8 cellular contexts compared by ENCODE assay signal in genomic region chr13:52968074-52968700, GRCh38.
DNase-seq lines count a peak whose midpoint lies in the region; ATAC-seq and TF ChIP-seq lines count a peak whose summit lies in the region.

No MANE protein-coding gene starts in this region.

- H3K9me3 Mint-ChIP-seq in CD4-positive, alpha-beta T cell, result no peaks in the 10 kb centered on the region

- intact Hi-C loops in CD4-positive, alpha-beta T cell (cut with DNase I, micrococcal nuclease), result loop anchor here in 1 of 2 experiments (10.0 kb wide), 1 partner anchor 363 kb away; no protein-coding TSS in a partner anchor

- TF ChIP-seq CTCF in CD4-positive, alpha-beta T cell (IDR thresholded peaks at IDR 0.05), result peak; percentile 74
- peak; percentile 92 for TF ChIP-seq CTCF in lung (IDR thresholded peaks at IDR 0.05; ENCODE audit: control extremely low read depth, extremely low read depth)

- H3K4me1 ChIP-seq in lung (ENCODE audit: control insufficient read depth in 2 of 2, insufficient read depth in 2 of 2, low read length in 2 of 2), result no peaks in the 10 kb centered on the region

- peak; percentile 76 for ATAC-seq in CD4-positive, alpha-beta T cell (ENCODE audit: poor library complexity)
- ATAC-seq in GM19372 (IDR thresholded peaks at IDR 0.05; ENCODE audit: low read depth, unreplicated experiment), result peak; percentile 100
- peak; percentile 100 for ATAC-seq in HG03442 (IDR thresholded peaks at IDR 0.05; ENCODE audit: unreplicated experiment)
- peak; percentile 89 for ATAC-seq in lung (ENCODE audit: insufficient read depth, low FRiP score)

- peaks cover 29% of the 10 kb centered on the region for H3K27me3 Mint-ChIP-seq in CD4-positive, alpha-beta T cell

- WGBS in lung, 2 donors, result 22 to 26% methylated on average over 12 to 13 of the region's 13 CpGs

- POLR2A ChIA-PET in CD4-positive, alpha-beta T cell (lab: Charles Lee), result interaction anchor here (0.6 kb wide), 1 partner anchor 359 kb away, joined by 3 read pairs; no protein-coding TSS in a partner anchor

- H3K27me3 ChIP-seq in CD4-positive, alpha-beta T cell (ENCODE audit: control insufficient read depth, insufficient read depth, low read length), result peaks cover 4% of the 10 kb centered on the region
- no peaks in the 10 kb centered on the region for H3K27me3 ChIP-seq in lung (ENCODE audit: control insufficient read depth, insufficient read depth)

- no peak overlapping the region for H3K27ac Mint-ChIP-seq in CD4-positive, alpha-beta T cell

- H3K36me3 ChIP-seq in lung (ENCODE audit: control insufficient read depth in 2 of 2, insufficient read depth in 2 of 2, low read length in 2 of 2), result no peaks in the 10 kb centered on the region

- H3K4me3 Mint-ChIP-seq in CD4-positive, alpha-beta T cell, result no peak overlapping the region

- no peaks in the 10 kb centered on the region for H3K36me3 Mint-ChIP-seq in CD4-positive, alpha-beta T cell (ENCODE audit: low read depth)

- H3K9me3 ChIP-seq in CD4-positive, alpha-beta T cell (ENCODE audit: control insufficient read depth, low read length), result no peaks in the 10 kb centered on the region
- H3K9me3 ChIP-seq in lung (ENCODE audit: control insufficient read depth in 2 of 2, insufficient read depth in 1 of 2, low read length in 1 of 2), result no peaks in the 10 kb centered on the region

- peak; percentile 23 to 54 (median 40) for DNase-seq in CD4-positive, alpha-beta T cell
- peak; percentile 58 for DNase-seq in NCI-H460 (ENCODE audit: extremely low read depth, low read depth)
- peak; percentile 47 to 54 for DNase-seq in activated CD4-positive, alpha-beta T cell treated with anti-CD3 and anti-CD28 coated beads for 4 hours
- peak; percentile 42 to 69 for DNase-seq in dermis microvascular lymphatic vessel endothelial cell (ENCODE audit: low read depth in 2 of 2)
- peak; percentile 75 for DNase-seq in lung (ENCODE audit: low spot score)
- peak; percentile 7 for DNase-seq in stimulated activated CD8-positive, alpha-beta memory T cell treated with anti-CD3 and anti-CD28 coated beads, Interleukin-15, amount 100 ng/mL, for 24 hours (ENCODE audit: low read depth)

- CTCF ChIA-PET in CD4-positive, alpha-beta T cell (lab: Charles Lee), result interaction anchor here (0.6 to 1.2 kb wide), 4 partner anchors 9 to 359 kb away, joined by 3 to 8 read pairs (median 3); no protein-coding TSS in a partner anchor

- H3K4me3 ChIP-seq in lung, result no peak overlapping the region

- no peak overlapping the region for H3K27ac ChIP-seq in CD4-positive, alpha-beta T cell (ENCODE audit: low read depth, low read length)
- H3K27ac ChIP-seq in lung (ENCODE audit: low read depth in 1 of 2, low read length in 1 of 2), result no peak overlapping the region

- no peaks in the 10 kb centered on the region for H3K4me1 Mint-ChIP-seq in CD4-positive, alpha-beta T cell (ENCODE audit: low read depth)

Comparison
In these comparisons a context has a peak if more than half of its experiments do, and no peak if none do; other contexts are left out.
1. DNase-seq: peak in every context shown above with its lines; median percentile 75 in lung; 58 in NCI-H460; 56 in dermis microvascular lymphatic vessel endothelial cell; 50 in activated CD4-positive, alpha-beta T cell treated with anti-CD3 and anti-CD28 coated beads for 4 hours; 40 in CD4-positive, alpha-beta T cell; 7 in stimulated activated CD8-positive, alpha-beta memory T cell treated with anti-CD3 and anti-CD28 coated beads, Interleukin-15, amount 100 ng/mL, for 24 hours.